ENCODE assay signal across 1 cellular context in genomic region chr19:50199254-50199545, GRCh38.
TF ChIP-seq lines count a peak whose summit lies in the region.

No MANE protein-coding gene starts in this region.

TF ChIP-seq in H1, 55 proteins besides CTCF, POLR2A, EP300 and RAD21:
- no peak for TF ChIP-seq CHD1 (IDR thresholded peaks at IDR 0.05; ENCODE audit: low read depth, low read length)
- no peak for TF ChIP-seq TCF12 (IDR thresholded peaks at IDR 0.05; ENCODE audit: low read depth, low read length)
- no peak for TF ChIP-seq CBX5 (IDR thresholded peaks at IDR 0.05; ENCODE audit: low read depth, low read length)
- no peak for TF ChIP-seq ATF3 (IDR thresholded peaks at IDR 0.05; ENCODE audit: insufficient read depth, low read depth, low read length)
- no peak for TF ChIP-seq SUZ12 (IDR thresholded peaks at IDR 0.05; ENCODE audit: low read length)
- no peak for TF ChIP-seq SAP30 (IDR thresholded peaks at IDR 0.05; ENCODE audit: insufficient read depth, insufficient replicate concordance, low read length)
- no peak for TF ChIP-seq TEAD4 (IDR thresholded peaks at IDR 0.05; ENCODE audit: low read depth, low read length)
- no peak for TF ChIP-seq POLR2AphosphoS5 (IDR thresholded peaks at IDR 0.05; ENCODE audit: low read depth, low read length)
- TF ChIP-seq NRF1 (IDR thresholded peaks at IDR 0.05; ENCODE audit: low read depth, low read length), result no peak
- TF ChIP-seq RXRA (IDR thresholded peaks at IDR 0.05; ENCODE audit: insufficient read depth, low read depth, low read length), result no peak
- TF ChIP-seq RNF2 (IDR thresholded peaks at IDR 0.05; ENCODE audit: borderline replicate concordance, low read depth, low read length, missing control alignments, poor library complexity, severe bottlenecking), result no peak
- TF ChIP-seq GTF2F1 (IDR thresholded peaks at IDR 0.05; ENCODE audit: borderline replicate concordance, low read depth, low read length), result no peak
- no peak for TF ChIP-seq SP4 (IDR thresholded peaks at IDR 0.05; ENCODE audit: low read length)
- TF ChIP-seq TBP (IDR thresholded peaks at IDR 0.05; ENCODE audit: low read depth, low read length), result no peak
- TF ChIP-seq SP2 (IDR thresholded peaks at IDR 0.05; ENCODE audit: low read length), result no peak
- no peak for TF ChIP-seq CREB1 (IDR thresholded peaks at IDR 0.05)
- TF ChIP-seq BACH1 (IDR thresholded peaks at IDR 0.05; ENCODE audit: low read length), result no peak
